Comparison of ENCODE assay signal across 33 cellular contexts in genomic region chr2:83916559-83916958, GRCh38.
"Had no signal": no experiment of that assay in that cellular context is flagged by ENCODE, and none has a peak within 500 bp of the region (broad histone marks: within the 10 kb centered on the region; RNA-seq: fewer than 3 reads in every experiment).

No MANE protein-coding gene starts in this region.

- H3K9me3 ChIP-seq: body of pancreas, breast epithelium had no signal

- H3K4me3 ChIP-seq: adrenal gland, body of pancreas, breast epithelium had no signal

- H3K4me1 ChIP-seq: adrenal gland, body of pancreas, breast epithelium had no signal

- DNase-seq: activated B cell treated with CpG ODN at 0.5 μM for 24 hours; activated CD4-positive, alpha-beta memory T cell treated with anti-CD3 and anti-CD28 coated beads for 36 hours; activated CD4-positive, alpha-beta T cell treated with anti-CD3 and anti-CD28 coated beads for 4 hours; activated CD4-positive, alpha-beta T cell treated with anti-CD3 and anti-CD28 coated beads, Interleukin-2, amount 10 ng/mL, durations not matched to agents 24 days and 14 days; activated CD4-positive, alpha-beta T cell treated with anti-CD3 and anti-CD28 coated beads, Interleukin-2, amount 50 U/mL, for 1 hour; activated CD4-positive, alpha-beta T cell treated with anti-CD3 and anti-CD28 coated beads, Interleukin-2, amount 50 U/mL, for 4 hours; activated CD4-positive, CD25-positive, alpha-beta regulatory T cell treated with anti-CD3 and anti-CD28 coated beads, Interleukin-2, amount 50 U/mL, for 72 hours; activated CD8-positive, alpha-beta memory T cell treated with anti-CD3 and anti-CD28 coated beads, Interleukin-2, amount 50 U/mL, for 4 hours; activated CD8-positive, alpha-beta T cell treated with anti-CD3 and anti-CD28 coated beads for 36 hours; activated effector memory CD4-positive, alpha-beta T cell treated with anti-CD3 and anti-CD28 coated beads, Interleukin-2, amount 50 U/mL, for 16 hours; activated gamma-delta T cell treated with Interleukin-2 at 50 U/mL for 16 hours; activated naive CD4-positive, alpha-beta T cell; activated naive CD4-positive, alpha-beta T cell treated with anti-CD3 and anti-CD28 coated beads for 36 hours; activated naive CD4-positive, alpha-beta T cell treated with anti-CD3 and anti-CD28 coated beads, Interleukin-2, amount 50 U/mL, for 16 hours; activated naive CD8-positive, alpha-beta T cell treated with anti-CD3 and anti-CD28 coated beads for 36 hours; activated T-cell treated with anti-CD3 and anti-CD28 coated beads for 4 hours; activated T-cell treated with anti-CD3 and anti-CD28 coated beads, Interleukin-2, amount 50 U/mL, for 1 hour; activated T-cell treated with anti-CD3 and anti-CD28 coated beads, Interleukin-2, amount 50 U/mL, for 4 hours; activated T-cell treated with anti-CD3 and anti-CD28 coated beads, Interleukin-2, amount 50 U/mL, for 72 hours; adrenal gland; amniotic stem cell; aorta; body of pancreas; brain microvascular endothelial cell; central memory CD4-positive, alpha-beta T cell; T-helper 2 cell; T-helper 9 cell had no signal

- FAIRE-seq: astrocyte, TTC549 had no signal

- ATAC-seq: activated CD8-positive, alpha-beta T cell treated with anti-CD3 and anti-CD28 coated beads for 36 hours; activated naive CD4-positive, alpha-beta T cell treated with anti-CD3 and anti-CD28 coated beads, Interleukin-2, amount 50 U/mL, for 72 hours; activated T-cell treated with anti-CD3 and anti-CD28 coated beads, Interleukin-2, amount 50 U/mL, for 4 hours; activated T-cell treated with anti-CD3 and anti-CD28 coated beads, Interleukin-2, amount 50 U/mL, for 72 hours; activated T-helper 17 cell treated with anti-CD3 and anti-CD28 coated beads, Interleukin-2, amount 50 U/mL, for 72 hours; body of pancreas had no signal

- H3K27ac ChIP-seq: adrenal gland, body of pancreas, brain microvascular endothelial cell, breast epithelium, VCaP had no signal
